23 cellular contexts compared by ENCODE assay signal in genomic region chr5:61230492-61230891, GRCh38.
"Had no signal": no experiment of that assay in that cellular context is flagged by ENCODE, and none has a peak within 500 bp of the region (broad histone marks: within the 10 kb centered on the region; RNA-seq: fewer than 3 reads in every experiment).

No MANE protein-coding gene starts in this region.

- DNase-seq: KBM-7, MG63, NCI-H1092, NCI-H1105 treated with DMSO at 0.1 percent for 48 hours, NCI-H1417 treated with DMSO at 0.1 percent for 48 hours, NCI-H146, NCI-H1694 treated with DMSO at 0.1 percent for 48 hours, NCI-H1930, NCI-H2081, NCI-H2107, NCI-H2171, NCI-H226, NCI-H446, NCI-H510A, NCI-H524 treated with DMSO at 0.1 percent for 48 hours, NCI-H69, NCI-H774, Right ventricle myocardium superior, RPMI8226, SIG-M5 had no signal

- FAIRE-seq: RCC 7860 had no signal

- H3K4me1 ChIP-seq: SJSA1 had no signal

- H3K36me3 ChIP-seq: MG63 had no signal

- H3K9me3 ChIP-seq: MG63, SJSA1 had no signal

- H3K4me3 ChIP-seq: MG63, SJSA1, SK-N-MC had no signal

- H3K27me3 ChIP-seq: MG63, SJSA1 had no signal

- H3K27ac ChIP-seq: SJSA1, SK-N-MC had no signal
